ENCODE assay signal across 24 cellular contexts in the genomic region with DNA sequence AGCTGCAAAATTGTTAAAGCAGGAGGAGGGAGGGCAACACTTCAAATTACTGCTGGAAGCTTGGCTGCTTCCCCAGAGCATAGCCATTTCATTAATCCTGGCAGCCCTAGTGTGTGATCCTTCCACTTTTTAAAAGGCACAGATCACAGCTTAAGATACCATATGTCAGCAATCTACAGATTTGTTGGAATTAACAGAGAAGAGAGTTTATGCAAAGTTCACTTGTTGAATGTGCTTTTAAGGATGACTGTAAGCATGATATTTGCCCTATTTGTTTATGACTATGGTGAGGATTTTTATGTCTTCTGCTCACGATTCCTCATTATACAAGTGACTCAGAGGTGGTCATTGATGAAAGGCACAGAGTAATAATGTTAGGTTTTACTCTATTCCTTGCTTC.
DNase-seq lines count a peak whose midpoint lies in the region; ATAC-seq and TF ChIP-seq lines count a peak whose summit lies in the region.
"Had no signal": no experiment of that assay in that cellular context is flagged by ENCODE, and none has a peak within 500 bp of the region (broad histone marks: within the 10 kb centered on the region; RNA-seq: fewer than 3 reads in every experiment).

No MANE protein-coding gene starts in this region.

- H3K4me1 ChIP-seq in neural progenitor cell: no peaks in the 10 kb centered on the region
- H3K4me1 ChIP-seq in lower lobe of right lung: no peaks in the 10 kb centered on the region
- H3K4me1 ChIP-seq: upper lobe of right lung had no signal

- no peak overlapping the region for H3K4me3 Mint-ChIP-seq in neural progenitor cell
- H3K4me3 Mint-ChIP-seq: central memory CD8-positive, alpha-beta T cell had no signal

- H3F3A ChIP-seq in neural progenitor cell (ENCODE audit: low read depth): no peaks in the 10 kb centered on the region

- H3K9me3 ChIP-seq in neural progenitor cell (ENCODE audit: low read depth) (no peaks in the 10 kb centered on the region), lower lobe of right lung (no peaks in the 10 kb centered on the region)
- H3K9me3 ChIP-seq: mucosa of descending colon, stomach, upper lobe of right lung had no signal

- no peaks in the 10 kb centered on the region for H3K79me2 ChIP-seq in neural progenitor cell (ENCODE audit: low read depth)

- H3K27me3 Mint-ChIP-seq in neural progenitor cell (ENCODE audit: insufficient read depth, low read depth): no peaks in the 10 kb centered on the region

- in situ Hi-C loops in astrocyte of the spinal cord (cut with HindIII; ENCODE audit: low sequenced_read_pairs): no loop called here

- H4K20me1 ChIP-seq in neural progenitor cell (ENCODE audit: low read depth): no peaks in the 10 kb centered on the region

- H3K4me3 ChIP-seq in astrocyte of the spinal cord (ENCODE audit: low read depth, low read length): no peak overlapping the region
- no peak overlapping the region for H3K4me3 ChIP-seq in neural progenitor cell
- no peak overlapping the region for H3K4me3 ChIP-seq in lower lobe of right lung
- H3K4me3 ChIP-seq: mucosa of descending colon, stomach, upper lobe of right lung had no signal

- H2AFZ ChIP-seq in neural progenitor cell (replicated peaks): peak overlapping the region; percentile 53

- H3K27ac ChIP-seq in neural progenitor cell (no peak overlapping the region), lower lobe of right lung (no peak overlapping the region)
- H3K27ac ChIP-seq: 22Rv1, HL-60, stomach, upper lobe of right lung had no signal

- H3K27ac Mint-ChIP-seq in neural progenitor cell: no peak overlapping the region
- H3K27ac Mint-ChIP-seq: activated T-helper 2 cell treated with anti-CD3 and anti-CD28 coated beads, Interferon-gamma antibody, Interleukin-2, Interleukin-4, amounts not matched to agents 10 μg/mL and 5 μg/mL and 100 μg/mL, durations not matched to agents 14 hours and 24 hours and 36 hours; CD4-positive, CD25-positive, alpha-beta regulatory T cell had no signal

- H3K27me3 ChIP-seq in neural progenitor cell (no peaks in the 10 kb centered on the region), lower lobe of right lung (ENCODE audit: low read depth) (no peaks in the 10 kb centered on the region)
- H3K27me3 ChIP-seq: stomach, upper lobe of right lung had no signal

- H3K9me3 Mint-ChIP-seq in neural progenitor cell: no peaks in the 10 kb centered on the region
- H3K9me3 Mint-ChIP-seq: activated T-helper 2 cell treated with anti-CD3 and anti-CD28 coated beads, Interferon-gamma antibody, Interleukin-2, Interleukin-4, amounts not matched to agents 10 μg/mL and 5 μg/mL and 100 μg/mL, durations not matched to agents 14 hours and 24 hours and 36 hours; central memory CD8-positive, alpha-beta T cell had no signal

- no peak overlapping the region for H3K9ac ChIP-seq in neural progenitor cell

- intact Hi-C loops in lower lobe of right lung (cut with DNase I): no loop called here

- peaks cover 7% of the 10 kb centered on the region for H3K4me1 Mint-ChIP-seq in neural progenitor cell
- H3K4me1 Mint-ChIP-seq: CD4-positive, CD25-positive, alpha-beta regulatory T cell; central memory CD8-positive, alpha-beta T cell had no signal

- DNase-seq in DMS 273 (lab: John Stamatoyannopoulos, UW; ENCODE audit: unreplicated experiment) (peak; percentile 46), DMS 273 treated with DMSO at 0.1 percent for 48 hours (lab: John Stamatoyannopoulos, UW) (no peak), LHCN-M2 (ENCODE audit: low read depth) (peak; percentile 41), astrocyte of the spinal cord (ENCODE audit: low read depth, low spot score) (peak; percentile 43), neural progenitor cell (ENCODE audit: low spot score) (no peak), lower lobe of right lung (no peak)
- DNase-seq: CD4-positive, CD25-positive, alpha-beta regulatory T cell; effector CD8-positive, alpha-beta T cell; left cardiac atrium; mucosa of descending colon; NCI-H1105 treated with DMSO at 0.1 percent for 48 hours; nucleus accumbens; SHP77; stimulated activated CD4-positive, alpha-beta T cell treated with anti-CD3 and anti-CD28 coated beads, Interleukin-1b, Interleukin-23, amount 100 ng/mL, for 48 hours; stomach; T-helper 2 cell; upper lobe of right lung had no signal

- H3K36me3 Mint-ChIP-seq in neural progenitor cell: no peaks in the 10 kb centered on the region
- H3K36me3 Mint-ChIP-seq: CD4-positive, CD25-positive, alpha-beta regulatory T cell had no signal

- H3K36me3 ChIP-seq in neural progenitor cell: no peaks in the 10 kb centered on the region
- H3K36me3 ChIP-seq in lower lobe of right lung: no peaks in the 10 kb centered on the region
- H3K36me3 ChIP-seq: stomach, upper lobe of right lung had no signal

- ATAC-seq in GM19463 (IDR thresholded peaks at IDR 0.05; ENCODE audit: unreplicated experiment): no peak
- ATAC-seq in lower lobe of right lung: no peak
- no peak for ATAC-seq in GM18519 (IDR thresholded peaks at IDR 0.05; ENCODE audit: low FRiP score, unreplicated experiment)
- ATAC-seq: left cardiac atrium, mucosa of descending colon, sciatic nerve, upper lobe of right lung had no signal

- H3K4me2 ChIP-seq in neural progenitor cell: no peak overlapping the region

- TF ChIP-seq CTCF in astrocyte of the spinal cord (IDR thresholded peaks at IDR 0.05; ENCODE audit: low read depth, low read length): no peak
- TF ChIP-seq CTCF in neural progenitor cell (IDR thresholded peaks at IDR 0.05): no peak
- TF ChIP-seq CTCF in lower lobe of right lung (IDR thresholded peaks at IDR 0.05): no peak

Comparison
In these comparisons a context has a peak if more than half of its experiments do, and no peak if none do; other contexts are left out.
1. DNase-seq: peak in DMS 273 (single experiment), LHCN-M2 (single experiment) and astrocyte of the spinal cord (single experiment); none in DMS 273 treated with DMSO at 0.1 percent for 48 hours (single experiment), neural progenitor cell (single experiment) and lower lobe of right lung (single experiment).